ENCODE assay signal across 7 cellular contexts in the genomic region with DNA sequence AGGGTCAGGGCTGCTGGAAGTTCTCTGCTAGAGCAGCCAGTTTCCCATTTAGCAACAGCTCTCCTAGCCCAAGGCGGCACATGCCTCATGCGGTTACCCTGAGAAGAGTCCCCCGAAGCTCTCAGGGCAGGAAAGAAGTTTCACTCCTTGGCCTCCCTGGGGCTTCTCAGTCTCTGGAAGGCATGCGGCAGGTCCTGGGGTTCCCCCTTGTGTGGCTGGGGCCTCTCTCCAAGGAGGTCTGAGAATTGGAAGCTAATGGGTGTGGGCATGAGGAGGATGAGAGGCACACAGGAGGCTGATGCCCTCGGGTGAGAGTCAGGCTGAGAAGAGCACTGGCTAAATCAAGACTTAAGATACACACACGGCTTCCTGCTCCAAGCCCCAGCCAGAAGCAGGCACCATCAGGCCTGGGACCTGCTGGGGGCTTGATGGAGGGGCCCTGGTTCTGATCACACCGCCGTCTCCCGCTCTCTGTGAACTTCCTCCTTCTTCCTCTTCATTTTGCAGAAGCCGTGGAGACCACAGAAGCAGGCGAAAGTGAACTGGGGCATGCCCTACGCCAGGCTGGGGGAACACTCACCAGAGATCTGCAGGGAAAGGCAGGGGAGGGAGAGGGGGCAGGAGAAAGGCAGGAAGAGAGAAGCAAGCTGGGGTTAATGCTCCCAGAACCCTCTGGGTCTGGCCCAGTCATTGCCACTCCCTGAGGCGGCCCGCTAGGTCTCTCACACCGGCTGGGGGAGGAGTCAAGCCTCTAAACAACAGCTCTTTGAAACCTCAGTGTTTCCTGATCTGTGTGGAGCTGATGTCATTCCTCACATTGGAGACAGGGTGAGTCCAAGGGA. TPM values are rescaled to one million over a fixed set of nuclear protein-coding genes. Genes with fewer than 3 reads are reported as not detected.
DNase-seq lines count a peak whose midpoint lies in the region; ATAC-seq and TF ChIP-seq lines count a peak whose summit lies in the region.

No MANE protein-coding gene starts in this region.

- peaks cover 33% of the 10 kb centered on the region for H3F3A ChIP-seq in PC-9 (ENCODE audit: insufficient read depth, low read depth)

- peaks cover 10% of the 10 kb centered on the region for H3K79me2 ChIP-seq in PC-9 (ENCODE audit: low read depth)

- no peak overlapping the region for H3K9ac ChIP-seq in rectal smooth muscle tissue (ENCODE audit: low read length)

- no peak overlapping the region for H2AFZ ChIP-seq in PC-9

- H3K4me3 ChIP-seq in PC-9: no peak overlapping the region
- H3K4me3 ChIP-seq in rectal smooth muscle tissue (ENCODE audit: low read length): peak overlapping the region; percentile 44

- H3K36me3 ChIP-seq in PC-9 (ENCODE audit: low read depth) (no peaks in the 10 kb centered on the region), rectal smooth muscle tissue (ENCODE audit: control insufficient read depth, insufficient read depth, low read length) (no peaks in the 10 kb centered on the region)

- DNase-seq in GM19238 (ENCODE audit: insufficient read length, low spot score) (peak; percentile 66), PC-9 (peak in 1 of 2 experiments; percentile 86), germinal center (ENCODE audit: low spot score) (peak; percentile 71), NCI-H1930 (lab: John Stamatoyannopoulos, UW) (no peak)
- DNase-seq in activated T-cell treated with anti-CD3 and anti-CD28 coated beads, Interleukin-2, amount 50 U/mL, for 48 hours: peak; percentile 82 to 84

- H3K27me3 ChIP-seq in PC-9 (ENCODE audit: insufficient read depth, low read depth) (no peaks in the 10 kb centered on the region), rectal smooth muscle tissue (ENCODE audit: control insufficient read depth, insufficient read depth, low read length) (no peaks in the 10 kb centered on the region)

- H3K4me2 ChIP-seq in PC-9: peak overlapping the region; percentile 66

- TF ChIP-seq CTCF in PC-9 (conservative IDR thresholded peaks at IDR 0.05): no peak

- POLR2A ChIA-PET in PC-9 (lab: Charles Lee; ENCODE audit: unreplicated experiment): interaction anchor here (0.5 to 1.2 kb wide), 7 partner anchors 9 to 309 kb away, joined by 3 to 8 read pairs (median 4); a partner anchor contains a TSS

- CTCF ChIA-PET in PC-9 (lab: Charles Lee): interaction anchor here (0.9 to 1.3 kb wide), 6 partner anchors 10 to 86 kb away, joined by 3 to 13 read pairs (median 4); no protein-coding TSS in a partner anchor

- peak; percentile 80 for ATAC-seq in HG03432 (IDR thresholded peaks at IDR 0.05; ENCODE audit: unreplicated experiment)

- no peaks in the 10 kb centered on the region for H3K9me3 ChIP-seq in PC-9 (ENCODE audit: insufficient read depth, low read depth)

- H3K4me1 ChIP-seq in PC-9 (replicated peaks; ENCODE audit: insufficient read depth): peaks cover 46% of the 10 kb centered on the region
- peaks cover 9% of the 10 kb centered on the region for H3K4me1 ChIP-seq in rectal smooth muscle tissue (ENCODE audit: control insufficient read depth, insufficient read depth, low read length)

- H4K20me1 ChIP-seq in PC-9 (ENCODE audit: insufficient read depth): peaks cover 6% of the 10 kb centered on the region

- H3K9me2 ChIP-seq in PC-9 (ENCODE audit: insufficient read depth): no peaks in the 10 kb centered on the region

- BruUV-seq in PC-9 (replicated peaks; lab: Mats Ljungman, UMichigan): no TSS peak

- H3K27ac ChIP-seq in PC-9: peak overlapping the region; percentile 85
- H3K27ac ChIP-seq in rectal smooth muscle tissue (ENCODE audit: low read depth, low read length): no peak overlapping the region

- intact Hi-C loops in PC-9 (cut with micrococcal nuclease; ENCODE audit: unreplicated experiment): loop anchor here (1.0 to 5.0 kb wide), 3 partner anchors 9 to 43 kb away; no protein-coding TSS in a partner anchor

RNA-seq across cellular contexts. Expression of a gene that starts 15.1 kb away (rescaled TPM):
- total RNA-seq in PC-9 (2021): 12.7 and 13.5 TPM in 2 replicates

RNA-seq across cellular contexts. Expression of a gene that starts 18.8 kb away (rescaled TPM):
- total RNA-seq in PC-9 (2021): 16.7 and 22.1 TPM in 2 replicates

Comparison
In these comparisons a context has a peak if more than half of its experiments do, and no peak if none do; other contexts are left out.
1. DNase-seq: peak in GM19238 (single experiment), activated T-cell treated with anti-CD3 and anti-CD28 coated beads, Interleukin-2, amount 50 U/mL, for 48 hours (2 of 2) and germinal center (single experiment); none in NCI-H1930 (0 of 2).